13 cellular contexts compared by ENCODE assay signal in the genomic region with DNA sequence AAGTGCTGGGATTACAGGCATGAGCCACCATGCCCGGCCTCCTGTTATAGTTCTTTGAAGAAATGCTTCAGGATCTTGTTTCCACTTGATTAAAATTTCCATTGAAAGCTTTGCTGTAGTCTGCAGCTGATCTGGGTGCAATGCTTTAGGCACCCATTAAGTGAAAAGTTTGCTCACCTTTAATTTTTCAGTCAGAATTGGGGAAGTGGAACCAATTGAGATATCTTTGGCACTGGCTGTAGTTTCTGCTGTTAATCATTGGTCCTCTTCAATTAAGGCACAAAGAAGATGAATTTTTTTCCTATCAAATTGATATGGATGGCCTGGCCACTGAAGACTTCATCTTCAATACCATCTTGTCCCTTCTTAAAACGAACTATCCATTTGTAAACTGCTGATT.
"Had no signal": no experiment of that assay in that cellular context is flagged by ENCODE, and none has a peak within 500 bp of the region (broad histone marks: within the 10 kb centered on the region; RNA-seq: fewer than 3 reads in every experiment).

No MANE protein-coding gene starts in this region.

- ATAC-seq: activated T-helper 17 cell treated with anti-CD3 and anti-CD28 coated beads, Interleukin-2, amount 50 U/mL, for 72 hours had no signal

- H3K27ac Mint-ChIP-seq: activated naive CD4-positive, alpha-beta T cell treated with anti-CD3 and anti-CD28 coated beads for 36 hours; activated T-helper 17 cell treated with anti-CD3 and anti-CD28 coated beads, Interleukin-2, amount 50 U/mL, for 72 hours had no signal

- DNase-seq: activated CD4-positive, alpha-beta T cell treated with anti-CD3 and anti-CD28 coated beads for 1 hour; activated CD4-positive, alpha-beta T cell treated with anti-CD3 and anti-CD28 coated beads, Interleukin-2, amount 50 U/mL, for 4 hours; activated naive CD4-positive, alpha-beta T cell treated with anti-CD3 and anti-CD28 coated beads for 36 hours; activated T-cell treated with anti-CD3 and anti-CD28 coated beads for 4 hours; dermis blood vessel endothelial cell; head of caudate nucleus; nucleus accumbens; stimulated activated CD4-positive, alpha-beta T cell treated with anti-CD3 and anti-CD28 coated beads, Interleukin-15, amount 100 ng/mL, for 24 hours; stimulated activated CD4-positive, alpha-beta T cell treated with anti-CD3 and anti-CD28 coated beads, Interleukin-4, amount 100 ng/mL, for 24 hours; stimulated activated naive CD4-positive, alpha-beta T cell treated with Interleukin-2 at 50 U/mL for 16 hours; substantia nigra had no signal

- H3K27me3 Mint-ChIP-seq: activated T-helper 17 cell treated with anti-CD3 and anti-CD28 coated beads, Interleukin-2, amount 50 U/mL, for 72 hours had no signal

- H3K4me1 Mint-ChIP-seq: activated T-helper 17 cell treated with anti-CD3 and anti-CD28 coated beads, Interleukin-2, amount 50 U/mL, for 72 hours had no signal

- H3K9me3 Mint-ChIP-seq: activated naive CD4-positive, alpha-beta T cell treated with anti-CD3 and anti-CD28 coated beads for 36 hours; activated T-helper 17 cell treated with anti-CD3 and anti-CD28 coated beads, Interleukin-2, amount 50 U/mL, for 72 hours; nephron had no signal

- H3K4me3 Mint-ChIP-seq: activated naive CD4-positive, alpha-beta T cell treated with anti-CD3 and anti-CD28 coated beads for 36 hours; activated T-helper 17 cell treated with anti-CD3 and anti-CD28 coated beads, Interleukin-2, amount 50 U/mL, for 72 hours; nephron had no signal
